In the genomic region with DNA sequence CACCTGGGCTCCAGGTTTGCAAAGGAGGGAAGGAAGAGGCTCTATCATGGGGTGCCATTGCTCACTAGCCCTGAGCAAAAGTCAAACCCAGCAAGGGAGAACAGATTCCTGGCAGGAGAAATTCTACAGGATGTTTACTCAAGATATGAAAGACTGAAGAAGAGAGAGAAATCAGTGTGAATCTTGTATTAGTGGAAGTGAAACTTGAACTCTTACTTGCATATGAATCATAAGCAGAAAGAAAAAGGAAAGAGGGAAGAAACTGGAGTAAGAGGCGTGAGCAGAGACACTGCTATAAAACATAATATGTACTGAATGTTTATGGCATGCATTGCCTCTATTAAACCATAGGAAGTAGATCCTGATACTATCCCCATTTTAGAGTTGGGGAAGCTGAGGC, we compare ENCODE assay signal across 13 cellular contexts.
DNase-seq lines count a peak whose midpoint lies in the region; ATAC-seq and TF ChIP-seq lines count a peak whose summit lies in the region.
"Had no signal": no experiment of that assay in that cellular context is flagged by ENCODE, and none has a peak within 500 bp of the region (broad histone marks: within the 10 kb centered on the region; RNA-seq: fewer than 3 reads in every experiment).

No MANE protein-coding gene starts in this region.

- peaks cover 19 to 23% of the 10 kb centered on the region in 2 donors for H3K27me3 Mint-ChIP-seq in T-cell
- H3K27me3 Mint-ChIP-seq: activated CD4-positive, alpha-beta T cell treated with anti-CD3 and anti-CD28 coated beads, Interleukin-2, amount 10 ng/mL, durations not matched to agents 7 days and 5 days had no signal

- POLR2A ChIA-PET in T-cell (lab: Charles Lee) = no interaction called here

- no peaks in the 10 kb centered on the region for H3K36me3 ChIP-seq in RWPE2 (ENCODE audit: low read depth)
- no peaks in the 10 kb centered on the region for H3K36me3 ChIP-seq in Karpas-422 (ENCODE audit: insufficient read depth, low read length)
- H3K36me3 ChIP-seq: BE2C had no signal

- DNase-seq in EL (peak; percentile 8), RWPE2 (ENCODE audit: low spot score) (no peak), OCI-M1 (lab: John Stamatoyannopoulos, UW) (no peak), T-cell (no peak), Karpas-422 (no peak)
- DNase-seq in activated CD8-positive, alpha-beta memory T cell treated with anti-CD3 and anti-CD28 coated beads, Interleukin-2, amount 50 U/mL, for 48 hours = no peak
- DNase-seq: activated CD4-positive, alpha-beta T cell treated with anti-CD3 and anti-CD28 coated beads, Interleukin-2, amount 10 ng/mL, durations not matched to agents 7 days and 5 days; BE2C; cerebellar nuclear complex; NCI-H524 treated with DMSO at 0.1 percent for 48 hours had no signal

- no peaks in the 10 kb centered on the region for H3K9me2 ChIP-seq in Karpas-422 (replicated peaks; ENCODE audit: insufficient read depth, low read length)

- H4K20me1 ChIP-seq in Karpas-422 (ENCODE audit: insufficient read depth, low read depth, low read length) = no peaks in the 10 kb centered on the region

- peak; percentile 97 for ATAC-seq in GM19467 (IDR thresholded peaks at IDR 0.05; ENCODE audit: unreplicated experiment)
- peak; percentile 90 for ATAC-seq in HG03066 (IDR thresholded peaks at IDR 0.05; ENCODE audit: low read depth, unreplicated experiment)
- ATAC-seq in RWPE2 (ENCODE audit: low read depth) = peak; percentile 54
- ATAC-seq in T-cell (replicated peaks in 1 of 4) = no peak

- no peaks in the 10 kb centered on the region for H3K9me3 Mint-ChIP-seq in T-cell
- H3K9me3 Mint-ChIP-seq: activated CD4-positive, alpha-beta T cell treated with anti-CD3 and anti-CD28 coated beads, Interleukin-2, amount 10 ng/mL, durations not matched to agents 7 days and 5 days had no signal

- no peak overlapping the region for H3K27ac ChIP-seq in RWPE2 (ENCODE audit: poor library complexity, severe bottlenecking)
- no peak overlapping the region for H3K27ac ChIP-seq in Karpas-422 (ENCODE audit: low read length)
- H3K27ac ChIP-seq: skin epidermis had no signal

- no peak overlapping the region for H3K4me3 ChIP-seq in RWPE2 (ENCODE audit: severe bottlenecking)
- no peak overlapping the region for H3K4me3 ChIP-seq in Karpas-422 (ENCODE audit: low read length)
- H3K4me3 ChIP-seq: skin epidermis had no signal

- H3K4me1 Mint-ChIP-seq in T-cell = peaks cover 0 to 2% (median 0%) of the 10 kb centered on the region in 3 donors

- TF ChIP-seq CTCF in RWPE2 (IDR thresholded peaks at IDR 0.05; ENCODE audit: poor library complexity, severe bottlenecking) = no peak

- no peaks in the 10 kb centered on the region for H3K36me3 Mint-ChIP-seq in T-cell

- H3K27me3 ChIP-seq in RWPE2 (ENCODE audit: insufficient read depth, poor library complexity, severe bottlenecking) (no peaks in the 10 kb centered on the region), Karpas-422 (ENCODE audit: low read length) (no peaks in the 10 kb centered on the region)
- H3K27me3 ChIP-seq: BE2C had no signal

- H3K9ac ChIP-seq in Karpas-422 (ENCODE audit: low read length) = no peak overlapping the region

- H3K4me1 ChIP-seq in RWPE2 (ENCODE audit: insufficient read depth, poor library complexity, severe bottlenecking) (no peaks in the 10 kb centered on the region), Karpas-422 (ENCODE audit: low read length) (peaks cover 11% of the 10 kb centered on the region)
- H3K4me1 ChIP-seq: BE2C had no signal

- no peak overlapping the region for H2AFZ ChIP-seq in Karpas-422 (ENCODE audit: low read length)

- H3K4me2 ChIP-seq in Karpas-422 (ENCODE audit: low read depth, low read length, poor library complexity, severe bottlenecking) = no peak overlapping the region

- H3K4me3 Mint-ChIP-seq in T-cell = no peak overlapping the region
- H3K4me3 Mint-ChIP-seq: activated CD4-positive, alpha-beta T cell treated with anti-CD3 and anti-CD28 coated beads, Interleukin-2, amount 10 ng/mL, durations not matched to agents 7 days and 5 days had no signal

- H3K9me3 ChIP-seq in RWPE2 (ENCODE audit: severe bottlenecking) (no peaks in the 10 kb centered on the region), Karpas-422 (ENCODE audit: low read length) (no peaks in the 10 kb centered on the region)
- H3K9me3 ChIP-seq: BE2C had no signal

- CTCF ChIA-PET in T-cell (lab: Charles Lee) = no interaction called here

- H3K79me2 ChIP-seq in Karpas-422 (ENCODE audit: low read length) = no peaks in the 10 kb centered on the region

- H3K27ac Mint-ChIP-seq in T-cell = no peak overlapping the region
- H3K27ac Mint-ChIP-seq: activated CD4-positive, alpha-beta T cell treated with anti-CD3 and anti-CD28 coated beads, Interleukin-2, amount 10 ng/mL, durations not matched to agents 7 days and 5 days had no signal

Comparison
In these comparisons a context has a peak if more than half of its experiments do, and no peak if none do; other contexts are left out.
1. ATAC-seq: peak in GM19467 (single experiment), HG03066 (single experiment) and RWPE2 (single experiment); none in T-cell (0 of 4).